Comparison of ENCODE assay signal across 8 cellular contexts in genomic region chr2:65130440-65131175, GRCh38. TPM values are rescaled to one million over a fixed set of nuclear protein-coding genes. Genes with fewer than 3 reads are reported as not detected.
DNase-seq lines count a peak whose midpoint lies in the region; ATAC-seq and TF ChIP-seq lines count a peak whose summit lies in the region.

No MANE protein-coding gene starts in this region.

- peak overlapping the region; percentile 90 to 100 (median 97) for H3K27ac ChIP-seq in body of pancreas
- H3K27ac ChIP-seq in thoracic aorta: peak overlapping the region; percentile 70 to 98

- H3K9me3 ChIP-seq in body of pancreas (no peaks in the 10 kb centered on the region), thoracic aorta (no peaks in the 10 kb centered on the region)

- H3K27me3 ChIP-seq in body of pancreas (no peaks in the 10 kb centered on the region), thoracic aorta (replicated peaks; ENCODE audit: insufficient read depth) (no peaks in the 10 kb centered on the region)

- peak; percentile 43 for DNase-seq in activated CD4-positive, alpha-beta T cell treated with anti-CD3 and anti-CD28 coated beads for 48 hours
- DNase-seq in activated CD4-positive, alpha-beta T cell treated with anti-CD3 and anti-CD28 coated beads, Interleukin-2, amount 50 U/mL, for 48 hours: no peak
- peak; percentile 42 for DNase-seq in NCI-H1092 (lab: John Stamatoyannopoulos, UW)
- no peak for DNase-seq in body of pancreas
- DNase-seq in left lobe of liver (ENCODE audit: low spot score): no peak
- peak; percentile 10 for DNase-seq in thoracic aorta (ENCODE audit: low spot score)
- DNase-seq in UCSD-AML1 (lab: John Stamatoyannopoulos, UW; ENCODE audit: unreplicated experiment): no peak

- intact Hi-C loops in body of pancreas (cut with DNase I): no loop called here

- TF ChIP-seq POLR2A in body of pancreas (IDR thresholded peaks at IDR 0.05): peak in 2 of 3 donors; percentile 52 to 61

- peak in 1 of 7 experiments; percentile 38 for TF ChIP-seq CTCF in body of pancreas (IDR thresholded peaks at IDR 0.05)
- TF ChIP-seq CTCF in thoracic aorta (IDR thresholded peaks at IDR 0.05): peak; percentile 6

- H3K4me3 ChIP-seq in body of pancreas: peak overlapping the region; percentile 15 to 83
- H3K4me3 ChIP-seq in thoracic aorta: peak overlapping the region; percentile 91

- peak; percentile 35 for ATAC-seq in HG02571 (IDR thresholded peaks at IDR 0.05; ENCODE audit: unreplicated experiment)
- peak; percentile 42 for ATAC-seq in body of pancreas
- peak; percentile 64 for ATAC-seq in left lobe of liver
- peak; percentile 34 for ATAC-seq in thoracic aorta (ENCODE audit: insufficient number of reproducible peaks, low FRiP score, low read depth)

- H3K4me1 ChIP-seq in body of pancreas (peaks cover 34% of the 10 kb centered on the region), thoracic aorta (ENCODE audit: control insufficient read depth in 1 of 2, low read depth in 2 of 2) (peaks cover 29 to 40% of the 10 kb centered on the region in 2 donors)

- 4 to 8% methylated on average over 15 to 42 of the region's 42 CpGs for WGBS in body of pancreas, 2 donors

- H3K36me3 ChIP-seq in body of pancreas (replicated peaks in 1 of 2; ENCODE audit: insufficient read depth in 1 of 2, low read depth in 2 of 2) (no peaks in the 10 kb centered on the region), thoracic aorta (no peaks in the 10 kb centered on the region)

RNA-seq across cellular contexts. Expression of gene RAB1A, which starts 0.7 kb away (rescaled TPM):
- total RNA-seq in body of pancreas (10 to 100 TPM; 43.2 to 53.7 TPM), left lobe of liver (62.3 TPM), thoracic aorta (10 to 100 TPM; 80.7 to 88.5 TPM)

Comparison
In these comparisons a context has a peak if more than half of its experiments do, and no peak if none do; other contexts are left out.
1. DNase-seq: peak in activated CD4-positive, alpha-beta T cell treated with anti-CD3 and anti-CD28 coated beads for 48 hours (single experiment), NCI-H1092 (single experiment) and thoracic aorta (single experiment); none in activated CD4-positive, alpha-beta T cell treated with anti-CD3 and anti-CD28 coated beads, Interleukin-2, amount 50 U/mL, for 48 hours (0 of 2), body of pancreas (0 of 4), left lobe of liver (single experiment) and UCSD-AML1 (single experiment).
2. Peak in every context shown above with its lines, with median percentiles within 50 percentile points of each other: ATAC-seq.